In genomic region chr12:1972260-1972659, GRCh38 we compare ENCODE assay signal across 14 cellular contexts. TPM values are rescaled to one million over a fixed set of nuclear protein-coding genes. Genes with fewer than 3 reads are reported as not detected.
DNase-seq lines count a peak whose midpoint lies in the region; ATAC-seq and TF ChIP-seq lines count a peak whose summit lies in the region.
"Had no signal": no experiment of that assay in that cellular context is flagged by ENCODE, and none has a peak within 500 bp of the region (broad histone marks: within the 10 kb centered on the region; RNA-seq: fewer than 3 reads in every experiment).

No MANE protein-coding gene starts in this region.

- peak overlapping the region; percentile 75 to 92 (median 86) for H3K27ac ChIP-seq in heart left ventricle
- peak overlapping the region; percentile 85 to 89 for H3K27ac ChIP-seq in coronary artery
- H3K27ac ChIP-seq in mesodermal cell (ENCODE audit: low read depth, low read length, severe bottlenecking): peak overlapping the region; percentile 97
- peak overlapping the region; percentile 13 to 69 (median 32) for H3K27ac ChIP-seq in upper lobe of left lung

- intact Hi-C loops in heart left ventricle (cut with DNase I) (loop anchor here in 5 of 10 donors (5.0 to 10.0 kb wide), 6 partner anchors 63 to 315 kb away; no protein-coding TSS in a partner anchor), cardiac septum (cut with DNase I) (loop anchor here (5.0 to 10.0 kb wide), 2 partner anchors 65 to 313 kb away; no protein-coding TSS in a partner anchor)

- peaks cover 0 to 37% (median 9%) of the 10 kb centered on the region in 12 donors for H3K4me1 ChIP-seq in heart left ventricle
- H3K4me1 ChIP-seq in mesodermal cell (ENCODE audit: control insufficient read depth, insufficient read depth, low read length, poor library complexity, severe bottlenecking): peaks cover 9% of the 10 kb centered on the region
- peaks cover 0 to 6% (median 0%) of the 10 kb centered on the region in 4 donors for H3K4me1 ChIP-seq in upper lobe of left lung

- TF ChIP-seq POLR2A in heart left ventricle (IDR thresholded peaks at IDR 0.05) (no peak), upper lobe of left lung (IDR thresholded peaks at IDR 0.05) (no peak)

- H3K27me3 ChIP-seq in heart left ventricle (no peaks in the 10 kb centered on the region), upper lobe of left lung (no peaks in the 10 kb centered on the region)

- DNase-seq in heart left ventricle: no peak
- DNase-seq in cardiac septum (ENCODE audit: low spot score): no peak
- DNase-seq in coronary artery (ENCODE audit: low spot score): no peak
- DNase-seq in upper lobe of left lung: no peak
- no peak for DNase-seq in DMS53 treated with DMSO at 0.1 percent for 48 hours (lab: John Stamatoyannopoulos, UW; ENCODE audit: unreplicated experiment)
- no peak for DNase-seq in stimulated activated CD4-positive, alpha-beta T cell treated with anti-CD3 and anti-CD28 coated beads, Interleukin-2, amount 100 ng/mL, for 48 hours
- DNase-seq: ACHN; activated CD4-positive, alpha-beta T cell treated with anti-CD3 and anti-CD28 coated beads, Interleukin-2, amount 10 ng/mL, durations not matched to agents 7 days and 5 days; activated naive CD4-positive, alpha-beta T cell treated with anti-CD3 and anti-CD28 coated beads for 36 hours; NCI-H1092 treated with DMSO at 0.1 percent for 48 hours; NCI-H82 had no signal

- H3K9me3 ChIP-seq in heart left ventricle (no peaks in the 10 kb centered on the region), mesodermal cell (ENCODE audit: control insufficient read depth, low read length) (no peaks in the 10 kb centered on the region), upper lobe of left lung (no peaks in the 10 kb centered on the region)

- ATAC-seq in heart left ventricle (no peak), upper lobe of left lung (ENCODE audit: low FRiP score in 2 of 2) (no peak), GM21447 (IDR thresholded peaks at IDR 0.05; ENCODE audit: unreplicated experiment) (no peak)

- peaks cover 0 to 5% (median 0%) of the 10 kb centered on the region in 9 donors for H3K36me3 ChIP-seq in heart left ventricle
- no peaks in the 10 kb centered on the region for H3K36me3 ChIP-seq in mesodermal cell (ENCODE audit: control insufficient read depth, insufficient read depth, low read length)
- peaks cover 0 to under 1% (median 0%) of the 10 kb centered on the region in 4 donors for H3K36me3 ChIP-seq in upper lobe of left lung

- H3K4me3 ChIP-seq in heart left ventricle: peak overlapping the region; percentile 11 to 60 (median 52)
- peak overlapping the region; percentile 48 for H3K4me3 ChIP-seq in coronary artery
- no peak overlapping the region for H3K4me3 ChIP-seq in mesodermal cell (ENCODE audit: extremely low read depth, insufficient read depth, low read length, poor library complexity, severe bottlenecking)
- H3K4me3 ChIP-seq in upper lobe of left lung: no peak overlapping the region

- TF ChIP-seq EP300 in upper lobe of left lung (IDR thresholded peaks at IDR 0.05): no peak

- 50 to 61% (median 56%) methylated on average over 1 of the region's 1 CpG for WGBS in heart left ventricle, 4 donors
- no CpG with 5 or more reads among the region's 1 CpG for WGBS in mesodermal cell (ENCODE audit: insufficient coverage in 2 of 2), 2 experiments
- 84 to 88% methylated on average over 1 of the region's 1 CpG for WGBS in upper lobe of left lung, 2 donors

- no peak for TF ChIP-seq CTCF in heart left ventricle (IDR thresholded peaks at IDR 0.05)
- TF ChIP-seq CTCF in coronary artery (IDR thresholded peaks at IDR 0.05): no peak
- no peak for TF ChIP-seq CTCF in upper lobe of left lung (IDR thresholded peaks at IDR 0.05)

RNA-seq across cellular contexts. Expression of gene DCP1B, which starts 32.0 kb away (rescaled TPM):
- total RNA-seq in heart left ventricle (1 to 10 TPM; 1.4 to 5.4 (median 2.4) TPM), cardiac septum (2.1 TPM), upper lobe of left lung (10 to 100 TPM in 5 of 6 donors, 1 to 10 TPM in 1; 5.5 to 30.4 (median 12.2) TPM)
- polyA plus RNA-seq in heart left ventricle: 1 to 10 TPM; 1.3 to 5.7 TPM
- 32.3 TPM for polyA plus RNA-seq in mesodermal cell (2013, experiment 1 of 2)
- 28.8 TPM for polyA plus RNA-seq in mesodermal cell (2013, experiment 2 of 2)

RNA-seq across cellular contexts. Expression of gene CACNA2D4, which starts 53.8 kb away (rescaled TPM):
- total RNA-seq in heart left ventricle (1 to 10 TPM in 5 of 9 donors, under 1 TPM in 4; 0.10 to 9.0 (median 1.2) TPM), cardiac septum (0.89 TPM), upper lobe of left lung (1 to 10 TPM; 3.3 to 8.4 (median 7.0) TPM)
- polyA plus RNA-seq in heart left ventricle: 1 to 10 TPM in 1 of 2 donors, under 1 TPM in 1; 0.69 to 1.8 TPM
- 0.63 TPM for polyA plus RNA-seq in mesodermal cell (2013, experiment 1 of 2)
- 0.20 TPM for polyA plus RNA-seq in mesodermal cell (2013, experiment 2 of 2)
- total RNA-seq: G401 had no signal

Comparison
In these comparisons a context has a peak if more than half of its experiments do, and no peak if none do; other contexts are left out.
1. H3K27ac ChIP-seq: peak in every context shown above with its lines; median percentile 97 in mesodermal cell; 87 in coronary artery; 86 in heart left ventricle; 32 in upper lobe of left lung.
2. H3K4me3 ChIP-seq: peak in heart left ventricle (12 of 12) and coronary artery (single experiment); none in mesodermal cell (single experiment) and upper lobe of left lung (0 of 4).